8 cellular contexts compared by ENCODE assay signal in genomic region chr6:31736026-31736767, GRCh38. TPM values are rescaled to one million over a fixed set of nuclear protein-coding genes. Genes with fewer than 3 reads are reported as not detected.
DNase-seq lines count a peak whose midpoint lies in the region; ATAC-seq and TF ChIP-seq lines count a peak whose summit lies in the region.

Gene CLIC1 (minus strand): TSS chr6:31736530. CDS start chr6:31736300, 230 bp downstream.

- H3K4me1 Mint-ChIP-seq in T-helper 2 cell treated with Interferon-gamma antibody and Interleukin-4, amounts not matched to agents 5 μg/mL and 100 μg/mL, for 36 hours (ENCODE audit: low read depth): peaks cover 49% of the 10 kb centered on the region

- no peaks in the 10 kb centered on the region for H3K27me3 Mint-ChIP-seq in T-helper 2 cell treated with Interferon-gamma antibody and Interleukin-4, amounts not matched to agents 5 μg/mL and 100 μg/mL, for 36 hours (ENCODE audit: low read depth)

- peak within 1 kb of the TSS; percentile 95 for H3K4me3 Mint-ChIP-seq in T-helper 2 cell treated with Interferon-gamma antibody and Interleukin-4, amounts not matched to agents 5 μg/mL and 100 μg/mL, for 36 hours

- H3K27me3 ChIP-seq in right atrium auricular region: no peaks in the 10 kb centered on the region

- no peaks in the 10 kb centered on the region for H3K9me3 ChIP-seq in right atrium auricular region

- H3K27ac Mint-ChIP-seq in T-helper 2 cell treated with Interferon-gamma antibody and Interleukin-4, amounts not matched to agents 5 μg/mL and 100 μg/mL, for 36 hours: peak within 1 kb of the TSS; percentile 97

- DNase-seq in 8988T (peak; percentile 88), NCI-H1105 treated with DMSO at 0.1 percent for 48 hours (lab: John Stamatoyannopoulos, UW) (peak; percentile 70), right atrium auricular region (ENCODE audit: low spot score) (peak; percentile 94), retinal pigment epithelial cell (ENCODE audit: low read depth) (no peak)
- peak; percentile 83 for DNase-seq in T-helper 2 cell treated with Interferon-gamma antibody and Interleukin-4, amounts not matched to agents 5 μg/mL and 100 μg/mL, for 36 hours (ENCODE audit: low spot score)

- no peak for ATAC-seq in GM18870 (IDR thresholded peaks at IDR 0.05; ENCODE audit: unreplicated experiment)

- TF ChIP-seq POLR2A in GM18951 (IDR thresholded peaks at IDR 0.05; ENCODE audit: extremely low read depth, insufficient read depth, insufficient read length): peak; percentile 93

- H3K36me3 ChIP-seq in right atrium auricular region: peaks cover 32% of the 10 kb centered on the region

- in situ Hi-C loops in GM18951 (cut with MboI; ENCODE audit: low sequenced_read_pairs, unreplicated experiment): no loop called here

- H3K4me3 ChIP-seq in right atrium auricular region (peak within 1 kb of the TSS; percentile 72), retinal pigment epithelial cell (ENCODE audit: low read length) (peak within 1 kb of the TSS; percentile 81)

- H3K27ac ChIP-seq in angular gyrus (ENCODE audit: low read depth, low read length) (peak within 1 kb of the TSS; percentile 83), right atrium auricular region (peak within 1 kb of the TSS; percentile 93 to 96)

- no peaks in the 10 kb centered on the region for H3K9me3 Mint-ChIP-seq in T-helper 2 cell treated with Interferon-gamma antibody and Interleukin-4, amounts not matched to agents 5 μg/mL and 100 μg/mL, for 36 hours

- H3K4me1 ChIP-seq in right atrium auricular region: peaks cover 0 to 57% of the 10 kb centered on the region in 2 donors

- peaks cover 48% of the 10 kb centered on the region for H3K36me3 Mint-ChIP-seq in T-helper 2 cell treated with Interferon-gamma antibody and Interleukin-4, amounts not matched to agents 5 μg/mL and 100 μg/mL, for 36 hours (ENCODE audit: low read depth)

- TF ChIP-seq CTCF in right atrium auricular region (IDR thresholded peaks at IDR 0.05) (no peak), retinal pigment epithelial cell (conservative IDR thresholded peaks at IDR 0.05; ENCODE audit: low read depth, low read length) (no peak)

RNA-seq across cellular contexts. Expression of gene CLIC1, which starts in this region (rescaled TPM):
- total RNA-seq in right atrium auricular region: 100 to 1,000 TPM in 1 of 2 donors, 10 to 100 TPM in 1; 90.9 to 194 TPM
